In genomic region chr19:16382775-16383543, GRCh38 we compare ENCODE assay signal across 1 cellular context.
TF ChIP-seq lines count a peak whose summit lies in the region.

No MANE protein-coding gene starts in this region.

TF ChIP-seq in H1, 55 proteins besides CTCF, POLR2A, EP300 and RAD21 (continued from another document):
- TF ChIP-seq, protein P1, sequence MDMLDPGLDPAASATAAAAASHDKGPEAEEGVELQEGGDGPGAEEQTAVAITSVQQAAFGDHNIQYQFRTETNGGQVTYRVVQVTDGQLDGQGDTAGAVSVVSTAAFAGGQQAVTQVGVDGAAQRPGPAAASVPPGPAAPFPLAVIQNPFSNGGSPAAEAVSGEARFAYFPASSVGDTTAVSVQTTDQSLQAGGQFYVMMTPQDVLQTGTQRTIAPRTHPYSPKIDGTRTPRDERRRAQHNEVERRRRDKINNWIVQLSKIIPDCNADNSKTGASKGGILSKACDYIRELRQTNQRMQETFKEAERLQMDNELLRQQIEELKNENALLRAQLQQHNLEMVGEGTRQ (IDR thresholded peaks at IDR 0.05; ENCODE audit: low read length) = 0 out of 2 replicates have a peak, but pooled peaks have one; percentile 10
- TF ChIP-seq ATF3 (IDR thresholded peaks at IDR 0.05; ENCODE audit: insufficient read depth, low read depth, low read length) = no peak
- no peak for TF ChIP-seq BRCA1 (IDR thresholded peaks at IDR 0.05; ENCODE audit: low read depth, low read length)
- TF ChIP-seq SIRT6 (IDR thresholded peaks at IDR 0.05; ENCODE audit: low read length) = no peak
- TF ChIP-seq RFX5 (IDR thresholded peaks at IDR 0.05; ENCODE audit: borderline replicate concordance, low read depth, low read length) = no peak
- no peak for TF ChIP-seq CHD1 (IDR thresholded peaks at IDR 0.05; ENCODE audit: low read depth, low read length)
- TF ChIP-seq EZH2 (IDR thresholded peaks at IDR 0.05; ENCODE audit: low read depth, low read length, severe bottlenecking) = no peak
- TF ChIP-seq CTBP2 (IDR thresholded peaks at IDR 0.05; ENCODE audit: borderline replicate concordance, insufficient read depth, insufficient read length, low read length) = no peak
- no peak for TF ChIP-seq BCL11A (IDR thresholded peaks at IDR 0.05; ENCODE audit: low read depth in 2 of 2, low read length in 2 of 2)
- TF ChIP-seq KDM5A (IDR thresholded peaks at IDR 0.05; ENCODE audit: low read length) = no peak
- no peak for TF ChIP-seq NANOG (IDR thresholded peaks at IDR 0.05; ENCODE audit: insufficient read depth, low read depth, low read length, poor library complexity, severe bottlenecking)
- TF ChIP-seq CBX8 (IDR thresholded peaks at IDR 0.05; ENCODE audit: borderline replicate concordance, low read depth, low read length) = no peak
- TF ChIP-seq JUN (IDR thresholded peaks at IDR 0.05; ENCODE audit: low read depth, low read length) = no peak
- TF ChIP-seq KDM4A (IDR thresholded peaks at IDR 0.05; ENCODE audit: low read depth, low read length, severe bottlenecking) = no peak
- no peak for TF ChIP-seq SP4 (IDR thresholded peaks at IDR 0.05; ENCODE audit: low read length)
- TF ChIP-seq CHD2 (IDR thresholded peaks at IDR 0.05; ENCODE audit: low read length) = no peak
- no peak for TF ChIP-seq MAX (IDR thresholded peaks at IDR 0.05)
- TF ChIP-seq, protein P2, sequence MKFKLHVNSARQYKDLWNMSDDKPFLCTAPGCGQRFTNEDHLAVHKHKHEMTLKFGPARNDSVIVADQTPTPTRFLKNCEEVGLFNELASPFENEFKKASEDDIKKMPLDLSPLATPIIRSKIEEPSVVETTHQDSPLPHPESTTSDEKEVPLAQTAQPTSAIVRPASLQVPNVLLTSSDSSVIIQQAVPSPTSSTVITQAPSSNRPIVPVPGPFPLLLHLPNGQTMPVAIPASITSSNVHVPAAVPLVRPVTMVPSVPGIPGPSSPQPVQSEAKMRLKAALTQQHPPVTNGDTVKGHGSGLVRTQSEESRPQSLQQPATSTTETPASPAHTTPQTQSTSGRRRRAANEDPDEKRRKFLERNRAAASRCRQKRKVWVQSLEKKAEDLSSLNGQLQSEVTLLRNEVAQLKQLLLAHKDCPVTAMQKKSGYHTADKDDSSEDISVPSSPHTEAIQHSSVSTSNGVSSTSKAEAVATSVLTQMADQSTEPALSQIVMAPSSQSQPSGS (IDR thresholded peaks at IDR 0.05; ENCODE audit: low read length) = no peak
- no peak for TF ChIP-seq SAP30 (IDR thresholded peaks at IDR 0.05; ENCODE audit: insufficient read depth, insufficient replicate concordance, low read length)
- no peak for TF ChIP-seq BACH1 (IDR thresholded peaks at IDR 0.05; ENCODE audit: low read length)
- peak in 1 of 2 experiments; percentile 46; a peak in 1 of 4 replicates for TF ChIP-seq SIN3A (conservative IDR thresholded peaks at IDR 0.05 in 1 of 2, IDR thresholded peaks at IDR 0.05 in 1 of 2; ENCODE audit: low read depth in 1 of 2, low read length in 2 of 2)
- TF ChIP-seq POU5F1 (IDR thresholded peaks at IDR 0.05; ENCODE audit: low read depth, low read length) = no peak
- TF ChIP-seq CREB1 (IDR thresholded peaks at IDR 0.05) = no peak
- no peak for TF ChIP-seq TAF7 (optimal IDR thresholded peaks at IDR 0.05; ENCODE audit: borderline replicate concordance, low read depth, low read length)
- TF ChIP-seq FOSL1 (IDR thresholded peaks at IDR 0.05; ENCODE audit: insufficient read depth, low read depth, low read length) = no peak
- TF ChIP-seq GABPA (IDR thresholded peaks at IDR 0.05; ENCODE audit: borderline replicate concordance, insufficient read depth, low read length) = peak; percentile 78
- TF ChIP-seq SUZ12 (IDR thresholded peaks at IDR 0.05; ENCODE audit: low read length) = no peak
- no peak for TF ChIP-seq ASH2L (IDR thresholded peaks at IDR 0.05; ENCODE audit: low read length)
- peak; percentile 44; the same call in 1 of the 2 replicates for TF ChIP-seq TBP (IDR thresholded peaks at IDR 0.05; ENCODE audit: low read depth, low read length)
- TF ChIP-seq, protein P3, sequence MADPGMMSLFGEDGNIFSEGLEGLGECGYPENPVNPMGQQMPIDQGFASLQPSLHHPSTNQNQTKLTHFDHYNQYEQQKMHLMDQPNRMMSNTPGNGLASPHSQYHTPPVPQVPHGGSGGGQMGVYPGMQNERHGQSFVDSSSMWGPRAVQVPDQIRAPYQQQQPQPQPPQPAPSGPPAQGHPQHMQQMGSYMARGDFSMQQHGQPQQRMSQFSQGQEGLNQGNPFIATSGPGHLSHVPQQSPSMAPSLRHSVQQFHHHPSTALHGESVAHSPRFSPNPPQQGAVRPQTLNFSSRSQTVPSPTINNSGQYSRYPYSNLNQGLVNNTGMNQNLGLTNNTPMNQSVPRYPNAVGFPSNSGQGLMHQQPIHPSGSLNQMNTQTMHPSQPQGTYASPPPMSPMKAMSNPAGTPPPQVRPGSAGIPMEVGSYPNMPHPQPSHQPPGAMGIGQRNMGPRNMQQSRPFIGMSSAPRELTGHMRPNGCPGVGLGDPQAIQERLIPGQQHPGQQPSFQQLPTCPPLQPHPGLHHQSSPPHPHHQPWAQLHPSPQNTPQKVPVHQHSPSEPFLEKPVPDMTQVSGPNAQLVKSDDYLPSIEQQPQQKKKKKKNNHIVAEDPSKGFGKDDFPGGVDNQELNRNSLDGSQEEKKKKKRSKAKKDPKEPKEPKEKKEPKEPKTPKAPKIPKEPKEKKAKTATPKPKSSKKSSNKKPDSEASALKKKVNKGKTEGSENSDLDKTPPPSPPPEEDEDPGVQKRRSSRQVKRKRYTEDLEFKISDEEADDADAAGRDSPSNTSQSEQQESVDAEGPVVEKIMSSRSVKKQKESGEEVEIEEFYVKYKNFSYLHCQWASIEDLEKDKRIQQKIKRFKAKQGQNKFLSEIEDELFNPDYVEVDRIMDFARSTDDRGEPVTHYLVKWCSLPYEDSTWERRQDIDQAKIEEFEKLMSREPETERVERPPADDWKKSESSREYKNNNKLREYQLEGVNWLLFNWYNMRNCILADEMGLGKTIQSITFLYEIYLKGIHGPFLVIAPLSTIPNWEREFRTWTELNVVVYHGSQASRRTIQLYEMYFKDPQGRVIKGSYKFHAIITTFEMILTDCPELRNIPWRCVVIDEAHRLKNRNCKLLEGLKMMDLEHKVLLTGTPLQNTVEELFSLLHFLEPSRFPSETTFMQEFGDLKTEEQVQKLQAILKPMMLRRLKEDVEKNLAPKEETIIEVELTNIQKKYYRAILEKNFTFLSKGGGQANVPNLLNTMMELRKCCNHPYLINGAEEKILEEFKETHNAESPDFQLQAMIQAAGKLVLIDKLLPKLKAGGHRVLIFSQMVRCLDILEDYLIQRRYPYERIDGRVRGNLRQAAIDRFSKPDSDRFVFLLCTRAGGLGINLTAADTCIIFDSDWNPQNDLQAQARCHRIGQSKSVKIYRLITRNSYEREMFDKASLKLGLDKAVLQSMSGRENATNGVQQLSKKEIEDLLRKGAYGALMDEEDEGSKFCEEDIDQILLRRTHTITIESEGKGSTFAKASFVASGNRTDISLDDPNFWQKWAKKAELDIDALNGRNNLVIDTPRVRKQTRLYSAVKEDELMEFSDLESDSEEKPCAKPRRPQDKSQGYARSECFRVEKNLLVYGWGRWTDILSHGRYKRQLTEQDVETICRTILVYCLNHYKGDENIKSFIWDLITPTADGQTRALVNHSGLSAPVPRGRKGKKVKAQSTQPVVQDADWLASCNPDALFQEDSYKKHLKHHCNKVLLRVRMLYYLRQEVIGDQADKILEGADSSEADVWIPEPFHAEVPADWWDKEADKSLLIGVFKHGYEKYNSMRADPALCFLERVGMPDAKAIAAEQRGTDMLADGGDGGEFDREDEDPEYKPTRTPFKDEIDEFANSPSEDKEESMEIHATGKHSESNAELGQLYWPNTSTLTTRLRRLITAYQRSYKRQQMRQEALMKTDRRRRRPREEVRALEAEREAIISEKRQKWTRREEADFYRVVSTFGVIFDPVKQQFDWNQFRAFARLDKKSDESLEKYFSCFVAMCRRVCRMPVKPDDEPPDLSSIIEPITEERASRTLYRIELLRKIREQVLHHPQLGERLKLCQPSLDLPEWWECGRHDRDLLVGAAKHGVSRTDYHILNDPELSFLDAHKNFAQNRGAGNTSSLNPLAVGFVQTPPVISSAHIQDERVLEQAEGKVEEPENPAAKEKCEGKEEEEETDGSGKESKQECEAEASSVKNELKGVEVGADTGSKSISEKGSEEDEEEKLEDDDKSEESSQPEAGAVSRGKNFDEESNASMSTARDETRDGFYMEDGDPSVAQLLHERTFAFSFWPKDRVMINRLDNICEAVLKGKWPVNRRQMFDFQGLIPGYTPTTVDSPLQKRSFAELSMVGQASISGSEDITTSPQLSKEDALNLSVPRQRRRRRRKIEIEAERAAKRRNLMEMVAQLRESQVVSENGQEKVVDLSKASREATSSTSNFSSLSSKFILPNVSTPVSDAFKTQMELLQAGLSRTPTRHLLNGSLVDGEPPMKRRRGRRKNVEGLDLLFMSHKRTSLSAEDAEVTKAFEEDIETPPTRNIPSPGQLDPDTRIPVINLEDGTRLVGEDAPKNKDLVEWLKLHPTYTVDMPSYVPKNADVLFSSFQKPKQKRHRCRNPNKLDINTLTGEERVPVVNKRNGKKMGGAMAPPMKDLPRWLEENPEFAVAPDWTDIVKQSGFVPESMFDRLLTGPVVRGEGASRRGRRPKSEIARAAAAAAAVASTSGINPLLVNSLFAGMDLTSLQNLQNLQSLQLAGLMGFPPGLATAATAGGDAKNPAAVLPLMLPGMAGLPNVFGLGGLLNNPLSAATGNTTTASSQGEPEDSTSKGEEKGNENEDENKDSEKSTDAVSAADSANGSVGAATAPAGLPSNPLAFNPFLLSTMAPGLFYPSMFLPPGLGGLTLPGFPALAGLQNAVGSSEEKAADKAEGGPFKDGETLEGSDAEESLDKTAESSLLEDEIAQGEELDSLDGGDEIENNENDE (IDR thresholded peaks at IDR 0.05; ENCODE audit: insufficient replicate concordance, low read length) = no peak
- no peak for TF ChIP-seq RXRA (IDR thresholded peaks at IDR 0.05; ENCODE audit: insufficient read depth, low read depth, low read length)
- no peak for TF ChIP-seq NRF1 (IDR thresholded peaks at IDR 0.05; ENCODE audit: low read depth, low read length)
- TF ChIP-seq EGR1 (IDR thresholded peaks at IDR 0.05; ENCODE audit: borderline replicate concordance, low read depth, low read length) = no peak
- no peak for TF ChIP-seq JUND (IDR thresholded peaks at IDR 0.05; ENCODE audit: low read length)
- no peak for TF ChIP-seq RNF2 (IDR thresholded peaks at IDR 0.05; ENCODE audit: borderline replicate concordance, low read depth, low read length, missing control alignments, poor library complexity, severe bottlenecking)
- TF ChIP-seq, protein P4, sequence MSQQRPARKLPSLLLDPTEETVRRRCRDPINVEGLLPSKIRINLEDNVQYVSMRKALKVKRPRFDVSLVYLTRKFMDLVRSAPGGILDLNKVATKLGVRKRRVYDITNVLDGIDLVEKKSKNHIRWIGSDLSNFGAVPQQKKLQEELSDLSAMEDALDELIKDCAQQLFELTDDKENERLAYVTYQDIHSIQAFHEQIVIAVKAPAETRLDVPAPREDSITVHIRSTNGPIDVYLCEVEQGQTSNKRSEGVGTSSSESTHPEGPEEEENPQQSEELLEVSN (IDR thresholded peaks at IDR 0.05) = no peak
- no peak for TF ChIP-seq HDAC2 (IDR thresholded peaks at IDR 0.05; ENCODE audit: borderline replicate concordance in 1 of 2, low read depth in 2 of 2, low read length in 2 of 2)
- no peak for TF ChIP-seq KDM1A (IDR thresholded peaks at IDR 0.05; ENCODE audit: borderline replicate concordance, low read length)
- TF ChIP-seq TEAD4 (IDR thresholded peaks at IDR 0.05; ENCODE audit: low read depth, low read length) = no peak
- no peak for TF ChIP-seq TCF12 (IDR thresholded peaks at IDR 0.05; ENCODE audit: low read depth, low read length)
- TF ChIP-seq GTF2F1 (IDR thresholded peaks at IDR 0.05; ENCODE audit: borderline replicate concordance, low read depth, low read length) = no peak
- TF ChIP-seq TAF1 (IDR thresholded peaks at IDR 0.05; ENCODE audit: low read depth, low read length) = 0 out of 2 replicates have a peak, but pooled peaks have one; percentile 15
- no peak for TF ChIP-seq SIX5 (IDR thresholded peaks at IDR 0.05; ENCODE audit: low read depth, low read length)
- no peak for TF ChIP-seq MAFK (IDR thresholded peaks at IDR 0.05; ENCODE audit: low read depth, low read length)
- no peak for TF ChIP-seq POLR2AphosphoS5 (IDR thresholded peaks at IDR 0.05; ENCODE audit: low read depth, low read length)
